ENCODE assay signal across 8 cellular contexts in the genomic region with DNA sequence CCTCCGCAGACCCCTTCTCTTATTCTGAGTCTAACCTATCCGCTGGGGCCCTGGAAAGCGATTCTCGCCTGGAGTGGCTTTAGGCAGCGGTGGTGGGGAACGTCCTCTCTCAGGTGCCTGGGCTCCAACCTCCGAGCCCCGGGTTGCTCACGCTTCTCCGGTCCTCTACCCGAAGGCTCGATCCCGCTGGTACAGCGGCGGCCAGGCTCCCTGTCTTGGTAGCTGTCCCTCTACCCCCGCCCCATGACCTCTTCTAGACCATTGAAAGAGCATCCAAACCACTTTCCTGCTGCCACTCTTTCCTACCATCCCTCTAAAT. TPM values are rescaled to one million over a fixed set of nuclear protein-coding genes. Genes with fewer than 3 reads are reported as not detected.
DNase-seq lines count a peak whose midpoint lies in the region; ATAC-seq, FAIRE-seq and TF ChIP-seq lines count a peak whose summit lies in the region.

No MANE protein-coding gene starts in this region.

- no peaks in the 10 kb centered on the region for H3K36me3 ChIP-seq in gastroesophageal sphincter
- peaks cover 1 to 4% of the 10 kb centered on the region in 2 experiments for H3K36me3 ChIP-seq in trophoblast cell (ENCODE audit: control insufficient read depth in 1 of 2, insufficient read depth in 2 of 2, low read length in 2 of 2)

- intact Hi-C loops in activated CD4-positive, alpha-beta memory T cell treated with anti-CD3 and anti-CD28 coated beads for 36 hours (cut with micrococcal nuclease): loop anchor here (1.0 to 5.0 kb wide), 10 partner anchors 47 to 1367 kb away; a partner anchor contains a TSS

- peak overlapping the region; percentile 36 for H4K8ac ChIP-seq in trophoblast cell (ENCODE audit: low read depth, low read length)

- peak overlapping the region; percentile 37 for H2AFZ ChIP-seq in trophoblast cell (ENCODE audit: insufficient read depth, low read length, poor library complexity)

- H4K91ac ChIP-seq in trophoblast cell (ENCODE audit: low read depth, low read length): no peak overlapping the region

- H3K23ac ChIP-seq in trophoblast cell (ENCODE audit: low read length): no peak overlapping the region

- 0 to 3% methylated on average over 1 to 8 of the region's 16 CpGs for WGBS in gastroesophageal sphincter (ENCODE audit: low coverage in 1 of 2), 2 donors
- WGBS in trophoblast cell (ENCODE audit: extremely low coverage, insufficient coverage, insufficient read length): no CpG with 5 or more reads among the region's 16 CpGs

- peaks cover 0 to 45% (median 9%) of the 10 kb centered on the region in 3 donors for H3K4me1 ChIP-seq in gastroesophageal sphincter
- peaks cover 19 to 24% of the 10 kb centered on the region in 2 experiments for H3K4me1 ChIP-seq in trophoblast cell (ENCODE audit: control insufficient read depth in 1 of 2, insufficient read depth in 2 of 2, low read length in 2 of 2)

- H3K9ac ChIP-seq in trophoblast cell (ENCODE audit: low read length): peak overlapping the region; percentile 77

- H3K9me3 Mint-ChIP-seq in activated CD4-positive, alpha-beta memory T cell treated with anti-CD3 and anti-CD28 coated beads for 36 hours: no peaks in the 10 kb centered on the region

- CTCF ChIA-PET in activated CD4-positive, alpha-beta memory T cell treated with anti-CD3 and anti-CD28 coated beads for 36 hours (lab: Charles Lee): interaction anchor here (3.3 kb wide), 1 partner anchor 211 kb away, joined by 18 read pairs; no protein-coding TSS in a partner anchor

- peak overlapping the region; percentile 53 for H3K27ac Mint-ChIP-seq in activated CD4-positive, alpha-beta memory T cell treated with anti-CD3 and anti-CD28 coated beads for 36 hours

- peaks cover 6% of the 10 kb centered on the region for H3K27me3 Mint-ChIP-seq in activated CD4-positive, alpha-beta memory T cell treated with anti-CD3 and anti-CD28 coated beads for 36 hours

- H3K27me3 ChIP-seq in gastroesophageal sphincter (no peaks in the 10 kb centered on the region), trophoblast cell (ENCODE audit: insufficient read depth, low read length) (no peaks in the 10 kb centered on the region)

- H3K27ac ChIP-seq in gastroesophageal sphincter (peak overlapping the region; percentile 74 to 98 (median 94)), trophoblast cell (ENCODE audit: low read depth, low read length) (peak overlapping the region; percentile 84)

- peak; percentile 24 for ATAC-seq in GM21360 (IDR thresholded peaks at IDR 0.05; ENCODE audit: unreplicated experiment)
- peak; percentile 44 for ATAC-seq in gastroesophageal sphincter

- peak overlapping the region; percentile 18 for H2AK5ac ChIP-seq in trophoblast cell (ENCODE audit: low read length)

- in situ Hi-C loops in Caki2 (cut with HindIII; ENCODE audit: low pct_unique_long_range_greater_than_20kb, low sequenced_read_pairs): no loop called here

- peak overlapping the region; percentile 26 for H3K18ac ChIP-seq in trophoblast cell (ENCODE audit: low read length)

- TF ChIP-seq POLR2A in gastroesophageal sphincter (IDR thresholded peaks at IDR 0.05): no peak

- peak overlapping the region; percentile 82 for H3K4me3 Mint-ChIP-seq in activated CD4-positive, alpha-beta memory T cell treated with anti-CD3 and anti-CD28 coated beads for 36 hours

- no peak for TF ChIP-seq CTCF in gastroesophageal sphincter (IDR thresholded peaks at IDR 0.05)

- H3K4me2 ChIP-seq in trophoblast cell (ENCODE audit: low read length): peak overlapping the region; percentile 78

- H3K14ac ChIP-seq in trophoblast cell (ENCODE audit: low read length): peak overlapping the region; percentile 88

- H3K36me3 Mint-ChIP-seq in activated CD4-positive, alpha-beta memory T cell treated with anti-CD3 and anti-CD28 coated beads for 36 hours: no peaks in the 10 kb centered on the region

- H2BK120ac ChIP-seq in trophoblast cell (ENCODE audit: insufficient read depth, low read length, poor library complexity): peak overlapping the region; percentile 74

- DNase-seq in Caki2 (ENCODE audit: low read depth): peak; percentile 77
- peak; percentile 36 for DNase-seq in HTR-8/SVneo (ENCODE audit: insufficient read length, low spot score)
- DNase-seq in activated CD4-positive, alpha-beta memory T cell treated with anti-CD3 and anti-CD28 coated beads for 36 hours: no peak
- DNase-seq in trophoblast cell: peak in 1 of 2 donors; percentile 18
- DNase-seq in stimulated activated CD4-positive, alpha-beta T cell treated with anti-CD3 and anti-CD28 coated beads, Interleukin-4, amount 100 ng/mL, for 24 hours: no peak
- DNase-seq in activated CD8-positive, alpha-beta memory T cell treated with anti-CD3 and anti-CD28 coated beads, Interleukin-2, amount 50 U/mL, for 48 hours: no peak

- peaks cover 14% of the 10 kb centered on the region for H3K79me1 ChIP-seq in trophoblast cell (ENCODE audit: low read length)

- no peaks in the 10 kb centered on the region for H3K9me3 ChIP-seq in gastroesophageal sphincter
- no peaks in the 10 kb centered on the region for H3K9me3 ChIP-seq in trophoblast cell (ENCODE audit: insufficient read depth, low read depth, low read length)

- peak overlapping the region; percentile 45 for H2BK12ac ChIP-seq in trophoblast cell (ENCODE audit: low read length)

- POLR2A ChIA-PET in activated CD4-positive, alpha-beta memory T cell treated with anti-CD3 and anti-CD28 coated beads for 36 hours (lab: Charles Lee): no interaction called here

- H2BK5ac ChIP-seq in trophoblast cell (ENCODE audit: low read depth, low read length, poor library complexity): peak overlapping the region; percentile 45

- peak overlapping the region; percentile 77 for H4K12ac ChIP-seq in trophoblast cell (ENCODE audit: low read depth, low read length)

- H3K4me3 ChIP-seq in gastroesophageal sphincter (peak overlapping the region; percentile 62 to 85), trophoblast cell (ENCODE audit: low read depth, low read length) (peak overlapping the region; percentile 77)

- peaks cover 9% of the 10 kb centered on the region for H3K79me2 ChIP-seq in trophoblast cell (ENCODE audit: control insufficient read depth, insufficient read depth, low read length, poor library complexity)

- no peak for TF ChIP-seq EP300 in gastroesophageal sphincter (IDR thresholded peaks at IDR 0.05)

- H3K4ac ChIP-seq in trophoblast cell (ENCODE audit: low read depth, low read length): peak overlapping the region; percentile 43

- FAIRE-seq in HTR-8/SVneo (lab: Jason Lieb, UNC): no peak

- H3K4me1 Mint-ChIP-seq in activated CD4-positive, alpha-beta memory T cell treated with anti-CD3 and anti-CD28 coated beads for 36 hours (ENCODE audit: low read depth): peaks cover 25% of the 10 kb centered on the region

RNA-seq across cellular contexts. Expression of a gene that starts 0.5 kb away (rescaled TPM):
- total RNA-seq in Caki2 (2014; rRNA removed; shearing (Covaris generic); ENCODE audit: low replicate concordance): 2.1 and 6.4 TPM in 2 replicates
- 10 to 100 TPM; 20.5 to 22.4 TPM for total RNA-seq in activated CD4-positive, alpha-beta memory T cell treated with anti-CD3 and anti-CD28 coated beads for 36 hours
- 10 to 100 TPM; 33.8 to 47.5 (median 41.9) TPM for total RNA-seq in gastroesophageal sphincter
- 84.9 and 94.4 TPM in 2 replicates for polyA plus RNA-seq in trophoblast cell (2013)

RNA-seq across cellular contexts. Expression of a gene that starts 43.6 kb away (rescaled TPM):
- 2.5 and 6.7 TPM in 2 replicates for total RNA-seq in Caki2 (2014; rRNA removed; shearing (Covaris generic); ENCODE audit: low replicate concordance)
- total RNA-seq in activated CD4-positive, alpha-beta memory T cell treated with anti-CD3 and anti-CD28 coated beads for 36 hours: 1 to 10 TPM; 6.8 TPM
- 1 to 10 TPM; 4.7 to 6.5 (median 5.5) TPM for total RNA-seq in gastroesophageal sphincter
- polyA plus RNA-seq in trophoblast cell (2013): 2.9 and 3.1 TPM in 2 replicates

RNA-seq across cellular contexts. Expression of a gene that starts 48.6 kb away (rescaled TPM):
- total RNA-seq in Caki2 (2014; rRNA removed; shearing (Covaris generic); ENCODE audit: low replicate concordance): not detected in 2 replicates
- under 1 TPM in 1 of 2 experiments, not detected in 1; 0.46 TPM for total RNA-seq in activated CD4-positive, alpha-beta memory T cell treated with anti-CD3 and anti-CD28 coated beads for 36 hours
- total RNA-seq in gastroesophageal sphincter: not detected
- not detected in 2 replicates for polyA plus RNA-seq in trophoblast cell (2013)

Comparison
In these comparisons a context has a peak if more than half of its experiments do, and no peak if none do; other contexts are left out.
1. DNase-seq: peak in Caki2 (single experiment) and HTR-8/SVneo (single experiment); none in activated CD4-positive, alpha-beta memory T cell treated with anti-CD3 and anti-CD28 coated beads for 36 hours (single experiment), stimulated activated CD4-positive, alpha-beta T cell treated with anti-CD3 and anti-CD28 coated beads, Interleukin-4, amount 100 ng/mL, for 24 hours (single experiment) and activated CD8-positive, alpha-beta memory T cell treated with anti-CD3 and anti-CD28 coated beads, Interleukin-2, amount 50 U/mL, for 48 hours (single experiment).